24 cellular contexts compared by ENCODE assay signal in genomic region chr5:3701694-3702093, GRCh38.
"Had no signal": no experiment of that assay in that cellular context is flagged by ENCODE, and none has a peak within 500 bp of the region (broad histone marks: within the 10 kb centered on the region; RNA-seq: fewer than 3 reads in every experiment).

No MANE protein-coding gene starts in this region.

- H3K27me3 ChIP-seq: SJCRH30 had no signal

- H3K9me3 ChIP-seq: SJCRH30 had no signal

- H3K27ac ChIP-seq: KMS-11, SJCRH30 had no signal

- H3K4me3 ChIP-seq: K562, SJCRH30 had no signal

- H3K9ac ChIP-seq: KMS-11 had no signal

- DNase-seq: IMR-90; Kasumi-1; NCI-H1092; NCI-H1105 treated with DMSO at 0.1 percent for 48 hours; NCI-H1417 treated with DMSO at 0.1 percent for 48 hours; NCI-H146; NCI-H1694 treated with DMSO at 0.1 percent for 48 hours; NCI-H1930; NCI-H2081; NCI-H2107; NCI-H2227 treated with DMSO at 0.1 percent for 48 hours; NCI-H524; NCI-H526 treated with DMSO at 0.1 percent for 48 hours; NCI-H774; NK-92 treated with Interleukin-12 subunit alpha and Interleukin-12 subunit beta, amount 100 ng/mL, for 24 hours; PC-3; SHP77 treated with DMSO at 0.1 percent for 48 hours; SJCRH30; T-cell had no signal

- H3K4me1 ChIP-seq: SJCRH30 had no signal

- H3K36me3 ChIP-seq: SJCRH30 had no signal

- H3K4me2 ChIP-seq: KMS-11 had no signal

- ATAC-seq: HepG2, K562, Panc1, PC-3, Right ventricle myocardium inferior, T-cell had no signal
